ENCODE assay signal across 34 cellular contexts in the genomic region with DNA sequence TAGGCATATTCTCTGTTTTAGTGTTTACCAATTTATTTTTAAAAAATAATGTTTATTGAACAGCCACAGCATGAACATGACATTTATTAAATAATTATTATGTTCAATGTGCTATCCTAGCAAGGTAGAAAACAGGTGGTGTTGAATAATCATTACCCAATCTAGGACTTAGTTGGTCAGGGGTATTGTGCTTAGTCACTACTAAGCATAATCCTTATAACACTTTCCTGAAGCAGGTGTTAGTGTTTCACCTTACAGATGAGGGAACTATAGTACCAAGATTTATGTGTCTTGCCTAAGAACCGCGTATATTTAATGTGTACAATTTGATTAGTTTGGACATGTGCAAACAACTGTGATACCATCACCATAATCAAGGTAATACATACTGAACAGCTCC.
"Had no signal": no experiment of that assay in that cellular context is flagged by ENCODE, and none has a peak within 500 bp of the region (broad histone marks: within the 10 kb centered on the region; RNA-seq: fewer than 3 reads in every experiment).

No MANE protein-coding gene starts in this region.

- H3K27me3 ChIP-seq: MG63 had no signal

- H3K9me3 ChIP-seq: MG63 had no signal

- H3K27ac ChIP-seq: KMS-11 had no signal

- H3K36me3 ChIP-seq: MG63 had no signal

- H3K4me3 ChIP-seq: MG63 had no signal

- DNase-seq: Karpas-422, Kasumi-1, MG63, MM.1S, MV-4-11, NCI-H1092, NCI-H1092 treated with DMSO at 0.1 percent for 48 hours, NCI-H1105, NCI-H1105 treated with DMSO at 0.1 percent for 48 hours, NCI-H1417, NCI-H1417 treated with DMSO at 0.1 percent for 48 hours, NCI-H1436, NCI-H1436 treated with DMSO at 0.1 percent for 48 hours, NCI-H146, NCI-H1694, NCI-H1694 treated with DMSO at 0.1 percent for 48 hours, NCI-H187, NCI-H187 treated with DMSO at 0.1 percent for 48 hours, NCI-H1930, NCI-H2029, NCI-H2029 treated with DMSO at 0.1 percent for 48 hours, NCI-H2081, NCI-H2081 treated with DMSO at 0.1 percent for 48 hours, NCI-H2107, NCI-H2171, NCI-H2171 treated with DMSO at 0.1 percent for 48 hours, NCI-H2227 treated with DMSO at 0.1 percent for 48 hours, NCI-H226, NCI-H345, NCI-H446, NCI-H446 treated with DMSO at 0.1 percent for 48 hours, NCI-H510A, NCI-H510A treated with DMSO at 0.1 percent for 48 hours had no signal
